In genomic region chr5:72847989-72848473, GRCh38 we compare ENCODE assay signal across 8 cellular contexts. TPM values are rescaled to one million over a fixed set of nuclear protein-coding genes. Genes with fewer than 3 reads are reported as not detected.
DNase-seq lines count a peak whose midpoint lies in the region; ATAC-seq and TF ChIP-seq lines count a peak whose summit lies in the region.

No MANE protein-coding gene starts in this region.

- TF ChIP-seq EP300 in neural cell (conservative IDR thresholded peaks at IDR 0.05; ENCODE audit: poor library complexity, severe bottlenecking) = peak; percentile 11

- DNase-seq in EH (ENCODE audit: low read depth) = peak; percentile 93
- peak; percentile 94 for DNase-seq in Karpas-422
- DNase-seq in activated gamma-delta T cell (lab: John Stamatoyannopoulos, UW) = peak; percentile 71
- peak; percentile 95 for DNase-seq in fibroblast of villous mesenchyme (ENCODE audit: low read depth)
- peak; percentile 81 to 88 for DNase-seq in stimulated activated naive CD8-positive, alpha-beta T cell treated with anti-CD3 and anti-CD28 coated beads, Interleukin-15, amount 100 ng/mL, for 72 hours

- H4K20me1 ChIP-seq in Karpas-422 (ENCODE audit: insufficient read depth, low read depth, low read length) = peaks cover 25% of the 10 kb centered on the region; the same call in 1 of the 2 replicates
- peaks cover 70% of the 10 kb centered on the region for H4K20me1 ChIP-seq in neural cell (ENCODE audit: insufficient read depth)

- peaks cover 44% of the 10 kb centered on the region for H3K4me1 Mint-ChIP-seq in stimulated activated naive CD8-positive, alpha-beta T cell treated with anti-CD3 and anti-CD28 coated beads, Interleukin-15, amount 100 ng/mL, for 72 hours

- peak; percentile 98 for TF ChIP-seq POLR2A in Raji (IDR thresholded peaks at IDR 0.05; ENCODE audit: insufficient read depth, low read depth, low read length)

- peak overlapping the region; percentile 99 to 100 for H3K27ac Mint-ChIP-seq in stimulated activated naive CD8-positive, alpha-beta T cell treated with anti-CD3 and anti-CD28 coated beads, Interleukin-15, amount 100 ng/mL, for 72 hours

- no peaks in the 10 kb centered on the region for H3K9me3 Mint-ChIP-seq in stimulated activated naive CD8-positive, alpha-beta T cell treated with anti-CD3 and anti-CD28 coated beads, Interleukin-15, amount 100 ng/mL, for 72 hours

- H3K9me3 ChIP-seq in Karpas-422 (ENCODE audit: low read length) (no peaks in the 10 kb centered on the region), neural cell (ENCODE audit: low read length) (no peaks in the 10 kb centered on the region)

- peaks cover 56% of the 10 kb centered on the region for H3K4me1 ChIP-seq in Karpas-422 (ENCODE audit: low read length)

- peak overlapping the region; percentile 78; the same call in 1 of the 2 replicates for H2AFZ ChIP-seq in Karpas-422 (ENCODE audit: low read length)
- peak overlapping the region; percentile 23 for H2AFZ ChIP-seq in neural cell (ENCODE audit: low read depth, low read length)

- H3K4me2 ChIP-seq in Karpas-422 (ENCODE audit: low read depth, low read length, poor library complexity, severe bottlenecking) (peak overlapping the region; percentile 53), neural cell (ENCODE audit: low read length) (peak overlapping the region; percentile 84)

- peaks cover 27% of the 10 kb centered on the region for H3K36me3 ChIP-seq in Karpas-422 (ENCODE audit: insufficient read depth, low read length)
- peaks cover 1% of the 10 kb centered on the region for H3K36me3 ChIP-seq in neural cell (ENCODE audit: insufficient read depth, low read length)

- H3K27me3 ChIP-seq in Karpas-422 (ENCODE audit: low read length) (no peaks in the 10 kb centered on the region), neural cell (ENCODE audit: insufficient read depth, low read depth, low read length) (no peaks in the 10 kb centered on the region)

- H3K9me2 ChIP-seq in Karpas-422 (replicated peaks; ENCODE audit: insufficient read depth, low read length) (no peaks in the 10 kb centered on the region), neural cell (ENCODE audit: insufficient read depth, low read length) (no peaks in the 10 kb centered on the region)

- H3K27ac ChIP-seq in Karpas-422 (ENCODE audit: low read length) (peak overlapping the region; percentile 81), neural cell (ENCODE audit: low read length) (peak overlapping the region; percentile 71)

- H3K9ac ChIP-seq in Karpas-422 (ENCODE audit: low read length) = peak overlapping the region; percentile 97
- peak overlapping the region; percentile 77 for H3K9ac ChIP-seq in neural cell (ENCODE audit: low read length)

- peak overlapping the region; percentile 95 for H3K4me3 ChIP-seq in Karpas-422 (ENCODE audit: low read length)
- peak overlapping the region; percentile 84 for H3K4me3 ChIP-seq in fibroblast of villous mesenchyme (ENCODE audit: low read depth, low read length)
- peak overlapping the region; percentile 78 for H3K4me3 ChIP-seq in neural cell (ENCODE audit: low read length)

- H3K27me3 Mint-ChIP-seq in stimulated activated naive CD8-positive, alpha-beta T cell treated with anti-CD3 and anti-CD28 coated beads, Interleukin-15, amount 100 ng/mL, for 72 hours = no peaks in the 10 kb centered on the region

- peak overlapping the region; percentile 98 to 99 for H3K4me3 Mint-ChIP-seq in stimulated activated naive CD8-positive, alpha-beta T cell treated with anti-CD3 and anti-CD28 coated beads, Interleukin-15, amount 100 ng/mL, for 72 hours

- no peak for TF ChIP-seq RAD21 in neural cell (conservative IDR thresholded peaks at IDR 0.05)

- peaks cover 48% of the 10 kb centered on the region for H3K79me2 ChIP-seq in Karpas-422 (ENCODE audit: low read length)
- peaks cover 87% of the 10 kb centered on the region for H3K79me2 ChIP-seq in neural cell (replicated peaks; ENCODE audit: insufficient read depth, low read length)

- H3F3A ChIP-seq in neural cell (ENCODE audit: insufficient read depth, low read length, poor library complexity, severe bottlenecking) = peaks cover 6% of the 10 kb centered on the region

- ATAC-seq in GM21825 (IDR thresholded peaks at IDR 0.05; ENCODE audit: unreplicated experiment) = peak; percentile 77
- ATAC-seq in stimulated activated naive CD8-positive, alpha-beta T cell treated with anti-CD3 and anti-CD28 coated beads, Interleukin-15, amount 100 ng/mL, for 72 hours = peak; percentile 90

- TF ChIP-seq CTCF in fibroblast of villous mesenchyme (IDR thresholded peaks at IDR 0.05; ENCODE audit: insufficient read depth, low read depth, low read length) (no peak), neural cell (IDR thresholded peaks at IDR 0.05; ENCODE audit: poor library complexity, severe bottlenecking) (no peak)

TF ChIP-seq in neural cell, 6 proteins besides CTCF, POLR2A, EP300 and RAD21:
- TF ChIP-seq POLR2AphosphoS5 (IDR thresholded peaks at IDR 0.05) = peak; percentile 85
- peak; percentile 56 for TF ChIP-seq SMC3 (conservative IDR thresholded peaks at IDR 0.05; ENCODE audit: poor library complexity)
- no peak for TF ChIP-seq EZH2 (IDR thresholded peaks at IDR 0.05; ENCODE audit: borderline replicate concordance, insufficient read depth, low read length, poor library complexity, severe bottlenecking)
- TF ChIP-seq TAF1 (IDR thresholded peaks at IDR 0.05; ENCODE audit: low read depth) = peak; percentile 77
- peak; percentile 75 for TF ChIP-seq REST (IDR thresholded peaks at IDR 0.05; ENCODE audit: borderline replicate concordance)
- peak; percentile 40 for TF ChIP-seq MXI1 (conservative IDR thresholded peaks at IDR 0.05; ENCODE audit: poor library complexity, severe bottlenecking)

RNA-seq across cellular contexts. Expression of gene TNPO1, which starts 31.6 kb away (rescaled TPM):
- total RNA-seq in Karpas-422 (2014; rRNA removed; shearing (Covaris generic); ENCODE audit: low replicate concordance) = 94.1 and 95.7 TPM in 2 replicates
- 225 and 412 TPM in 2 replicates for total RNA-seq in fibroblast of villous mesenchyme
- polyA plus RNA-seq in neural cell = 87.5 and 103 TPM in 2 replicates
- polyA minus RNA-seq in neural cell = 366 and 415 TPM in 2 replicates

Comparison
In these comparisons a context has a peak if more than half of its experiments do, and no peak if none do; other contexts are left out.
1. Peak in every context shown above with its lines: DNase-seq, ATAC-seq, H3K4me3 ChIP-seq and H3K27ac ChIP-seq.